Comparison of ENCODE assay signal across 13 cellular contexts in the genomic region with DNA sequence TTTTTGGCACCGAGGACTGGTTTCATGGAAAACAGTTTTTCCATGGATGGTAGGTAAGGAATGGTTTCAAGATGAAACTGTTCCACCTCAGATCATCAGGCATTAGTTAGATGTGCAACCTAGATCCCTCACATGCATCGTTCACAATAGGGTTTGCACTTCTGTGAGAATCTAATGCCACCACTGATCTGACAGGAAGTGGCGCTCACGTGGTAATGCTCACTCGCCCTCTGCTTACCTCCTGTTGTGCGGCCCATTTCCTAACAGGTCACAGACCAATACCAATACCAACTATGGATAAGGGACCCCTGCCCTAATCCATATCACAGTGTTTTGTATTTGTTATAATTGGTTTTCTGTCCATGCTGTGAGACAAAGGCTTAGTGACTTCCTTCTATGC. TPM values are rescaled to one million over a fixed set of nuclear protein-coding genes. Genes with fewer than 3 reads are reported as not detected.
A peak's percentile ranks its signal among the peaks of the same experiment; 100 is the strongest.
DNase-seq lines count a peak whose midpoint lies in the region; ATAC-seq and TF ChIP-seq lines count a peak whose summit lies in the region.
"Had no signal": no experiment of that assay in that cellular context is flagged by ENCODE, and none has a peak within 500 bp of the region (broad histone marks: within the 10 kb centered on the region; RNA-seq: fewer than 3 reads in every experiment).

No MANE protein-coding gene starts in this region.

- intact Hi-C loops in left lung (cut with DNase I), result no loop called here

- H3K4me1 ChIP-seq in left lung, result peaks cover 4 to 11% of the 10 kb centered on the region in 2 donors

- H3K9me3 ChIP-seq in left lung, result no peaks in the 10 kb centered on the region

- no peaks in the 10 kb centered on the region for H3K9me3 Mint-ChIP-seq in activated CD8-positive, alpha-beta memory T cell treated with anti-CD3 and anti-CD28 coated beads, Interleukin-2, amount 10 ng/mL, durations not matched to agents 7 days and 5 days (ENCODE audit: low read depth)
- H3K9me3 Mint-ChIP-seq in immature natural killer cell, result no peaks in the 10 kb centered on the region

- H3K36me3 ChIP-seq in brain microvascular endothelial cell (replicated peaks), result no peaks in the 10 kb centered on the region
- H3K36me3 ChIP-seq in left lung, result no peaks in the 10 kb centered on the region
- H3K36me3 ChIP-seq: tibial nerve had no signal

- no peak for TF ChIP-seq CTCF in brain microvascular endothelial cell (IDR thresholded peaks at IDR 0.05; ENCODE audit: low read depth, low read length, missing control alignments)
- no peak for TF ChIP-seq CTCF in left lung (IDR thresholded peaks at IDR 0.05)

- H3K27ac ChIP-seq in brain microvascular endothelial cell (no peak overlapping the region), left lung (no peak overlapping the region)
- H3K27ac ChIP-seq: parathyroid adenoma, tibial nerve had no signal

- H3K27ac Mint-ChIP-seq in activated CD8-positive, alpha-beta memory T cell treated with anti-CD3 and anti-CD28 coated beads, Interleukin-2, amount 10 ng/mL, durations not matched to agents 7 days and 5 days, result no peak overlapping the region
- peak overlapping the region; percentile 58 to 92 (median 88) for H3K27ac Mint-ChIP-seq in immature natural killer cell

- CTCF ChIA-PET in activated CD8-positive, alpha-beta memory T cell treated with anti-CD3 and anti-CD28 coated beads, Interleukin-2, amount 10 ng/mL, durations not matched to agents 7 days and 5 days (lab: Charles Lee), result interaction anchor here (1.2 kb wide), 1 partner anchor 49 kb away, joined by 3 read pairs; no protein-coding TSS in a partner anchor

- no peaks in the 10 kb centered on the region for H3K27me3 ChIP-seq in brain microvascular endothelial cell (replicated peaks)
- no peaks in the 10 kb centered on the region for H3K27me3 ChIP-seq in left lung
- H3K27me3 ChIP-seq: tibial nerve had no signal

- no peak for TF ChIP-seq POLR2A in erythroblast (IDR thresholded peaks at IDR 0.05; ENCODE audit: low read length)

- ATAC-seq in activated CD8-positive, alpha-beta memory T cell treated with anti-CD3 and anti-CD28 coated beads, Interleukin-2, amount 10 ng/mL, durations not matched to agents 7 days and 5 days, result peak; percentile 88
- ATAC-seq in left lung, result no peak
- no peak for ATAC-seq in HG03342 (IDR thresholded peaks at IDR 0.05; ENCODE audit: unreplicated experiment)
- ATAC-seq: left lobe of liver had no signal

- no peak overlapping the region for H3K4me3 ChIP-seq in brain microvascular endothelial cell (ENCODE audit: low read depth, low read length)
- H3K4me3 ChIP-seq in left lung, result no peak overlapping the region
- H3K4me3 ChIP-seq: tibial nerve had no signal

- H3K4me1 Mint-ChIP-seq in activated CD8-positive, alpha-beta memory T cell treated with anti-CD3 and anti-CD28 coated beads, Interleukin-2, amount 10 ng/mL, durations not matched to agents 7 days and 5 days, result peaks cover 16% of the 10 kb centered on the region
- H3K4me1 Mint-ChIP-seq in immature natural killer cell, result peaks cover 32 to 61% of the 10 kb centered on the region in 2 donors

- H3K4me3 Mint-ChIP-seq in activated CD8-positive, alpha-beta memory T cell treated with anti-CD3 and anti-CD28 coated beads, Interleukin-2, amount 10 ng/mL, durations not matched to agents 7 days and 5 days, result no peak overlapping the region
- peak overlapping the region; percentile 21 to 68 (median 60) for H3K4me3 Mint-ChIP-seq in immature natural killer cell

- H3K36me3 Mint-ChIP-seq in activated CD8-positive, alpha-beta memory T cell treated with anti-CD3 and anti-CD28 coated beads, Interleukin-2, amount 10 ng/mL, durations not matched to agents 7 days and 5 days, result peaks cover 3% of the 10 kb centered on the region
- no peaks in the 10 kb centered on the region for H3K36me3 Mint-ChIP-seq in immature natural killer cell

- in situ Hi-C loops in brain microvascular endothelial cell (cut with HindIII; ENCODE audit: low pct_ligation_motif_present, low sequenced_read_pairs), result no loop called here

- DNase-seq in stimulated activated CD4-positive, alpha-beta T cell treated with anti-CD3 and anti-CD28 coated beads, Interleukin-15, amount 100 ng/mL, for 24 hours, result peak; percentile 32
- no peak for DNase-seq in stimulated activated CD4-positive, alpha-beta T cell treated with anti-CD3 and anti-CD28 coated beads, Interleukin-12 subunit alpha, Interleukin-12 subunit beta, amount 100 ng/mL, for 4 hours
- DNase-seq in activated CD8-positive, alpha-beta memory T cell treated with anti-CD3 and anti-CD28 coated beads, Interleukin-2, amount 10 ng/mL, durations not matched to agents 7 days and 5 days, result peak; percentile 70
- DNase-seq in immature natural killer cell (peak; percentile 43 to 50 (median 44)), brain microvascular endothelial cell (no peak), erythroblast (lab: John Stamatoyannopoulos, UW) (no peak), left lung (no peak)
- DNase-seq: anterior cingulate cortex, RPMI8226 had no signal

- H3K27me3 Mint-ChIP-seq in activated CD8-positive, alpha-beta memory T cell treated with anti-CD3 and anti-CD28 coated beads, Interleukin-2, amount 10 ng/mL, durations not matched to agents 7 days and 5 days, result no peaks in the 10 kb centered on the region
- peaks cover 0 to 4% (median 2%) of the 10 kb centered on the region in 3 donors for H3K27me3 Mint-ChIP-seq in immature natural killer cell (ENCODE audit: low read depth in 3 of 3)

RNA-seq across cellular contexts. Expression of gene SLMAP, which starts 58.9 kb away (rescaled TPM):
- total RNA-seq in activated CD8-positive, alpha-beta memory T cell treated with anti-CD3 and anti-CD28 coated beads, Interleukin-2, amount 10 ng/mL, durations not matched to agents 7 days and 5 days, result 10 to 100 TPM; 57.6 to 69.6 TPM
- 10 to 100 TPM; 11.0 to 31.2 (median 19.3) TPM for polyA plus RNA-seq in immature natural killer cell
- total RNA-seq in left lung, result 10 to 100 TPM; 62.1 to 65.3 TPM

Comparison
In these comparisons a context has a peak if more than half of its experiments do, and no peak if none do; other contexts are left out.
1. DNase-seq: peak in stimulated activated CD4-positive, alpha-beta T cell treated with anti-CD3 and anti-CD28 coated beads, Interleukin-15, amount 100 ng/mL, for 24 hours (single experiment), activated CD8-positive, alpha-beta memory T cell treated with anti-CD3 and anti-CD28 coated beads, Interleukin-2, amount 10 ng/mL, durations not matched to agents 7 days and 5 days (single experiment) and immature natural killer cell (3 of 3); none in stimulated activated CD4-positive, alpha-beta T cell treated with anti-CD3 and anti-CD28 coated beads, Interleukin-12 subunit alpha, Interleukin-12 subunit beta, amount 100 ng/mL, for 4 hours (single experiment), brain microvascular endothelial cell (single experiment), erythroblast (0 of 2) and left lung (0 of 2).